19 cellular contexts compared by ENCODE assay signal in genomic region chr11:123375832-123376231, GRCh38. TPM values are rescaled to one million over a fixed set of nuclear protein-coding genes. Genes with fewer than 3 reads are reported as not detected.
DNase-seq lines count a peak whose midpoint lies in the region; ATAC-seq, FAIRE-seq and TF ChIP-seq lines count a peak whose summit lies in the region.
"Had no signal": no experiment of that assay in that cellular context is flagged by ENCODE, and none has a peak within 500 bp of the region (broad histone marks: within the 10 kb centered on the region; RNA-seq: fewer than 3 reads in every experiment).

No MANE protein-coding gene starts in this region.

- H3K36me3 ChIP-seq in heart right ventricle (no peaks in the 10 kb centered on the region), body of pancreas (replicated peaks in 1 of 2; ENCODE audit: insufficient read depth in 1 of 2, low read depth in 2 of 2) (no peaks in the 10 kb centered on the region)
- H3K36me3 ChIP-seq in effector memory CD4-positive, alpha-beta T cell (ENCODE audit: control insufficient read depth, insufficient read depth, low read length): no peaks in the 10 kb centered on the region

- TF ChIP-seq CTCF in D721Med (IDR thresholded peaks at IDR 0.05; ENCODE audit: insufficient read depth, missing control alignments) (no peak), VCaP (conservative IDR thresholded peaks at IDR 0.05) (no peak), heart right ventricle (IDR thresholded peaks at IDR 0.05) (no peak), body of pancreas (IDR thresholded peaks at IDR 0.05) (no peak)

- H3K9me3 ChIP-seq in heart right ventricle: no peaks in the 10 kb centered on the region
- no peaks in the 10 kb centered on the region for H3K9me3 ChIP-seq in body of pancreas
- H3K9me3 ChIP-seq in effector memory CD4-positive, alpha-beta T cell (ENCODE audit: control insufficient read depth, low read length): no peaks in the 10 kb centered on the region

- H3K27me3 ChIP-seq in heart right ventricle: no peaks in the 10 kb centered on the region
- H3K27me3 ChIP-seq in body of pancreas: no peaks in the 10 kb centered on the region
- H3K27me3 ChIP-seq in effector memory CD4-positive, alpha-beta T cell (replicated peaks; ENCODE audit: control insufficient read depth, insufficient read depth, low read length, poor library complexity, severe bottlenecking): no peaks in the 10 kb centered on the region

- DNase-seq in D721Med (ENCODE audit: insufficient read length, low spot score) (no peak), heart right ventricle (peak in 1 of 2 donors; percentile 60), left ventricle myocardium superior (no peak), body of pancreas (no peak), HT-29 (ENCODE audit: low spot score) (no peak), NCI-H187 treated with DMSO at 0.1 percent for 48 hours (lab: John Stamatoyannopoulos, UW) (no peak)
- DNase-seq in effector memory CD4-positive, alpha-beta T cell: no peak
- DNase-seq: C1 segment of cervical spinal cord; Calu3; CD4-positive, alpha-beta memory T cell; COR-L47; DMS153; DND-41; GM23248; H7; HCEC 1CT had no signal

- H3K4me3 ChIP-seq in heart right ventricle (no peak overlapping the region), body of pancreas (no peak overlapping the region)
- no peak overlapping the region for H3K4me3 ChIP-seq in effector memory CD4-positive, alpha-beta T cell (ENCODE audit: insufficient read depth, low read depth, low read length, poor library complexity, severe bottlenecking)
- H3K4me3 ChIP-seq: GM23248 had no signal

- H3K27ac ChIP-seq in VCaP (peak overlapping the region; percentile 3; the same call in 1 of the 2 replicates), heart right ventricle (peak overlapping the region in 8 of 10 donors; percentile 33 to 87 (median 66)), body of pancreas (no peak overlapping the region)
- H3K27ac ChIP-seq in effector memory CD4-positive, alpha-beta T cell (ENCODE audit: insufficient read depth, low read length, poor library complexity, severe bottlenecking): no peak overlapping the region
- H3K27ac ChIP-seq: GM23248 had no signal

- ATAC-seq in heart right ventricle: peak; percentile 52 to 90 (median 82)
- peak; percentile 83 for ATAC-seq in left ventricle myocardium superior
- ATAC-seq in body of pancreas: no peak

- H3K4me1 ChIP-seq in heart right ventricle (peaks cover 0 to 56% (median 28%) of the 10 kb centered on the region in 9 donors), body of pancreas (no peaks in the 10 kb centered on the region)
- no peaks in the 10 kb centered on the region for H3K4me1 ChIP-seq in effector memory CD4-positive, alpha-beta T cell (ENCODE audit: control insufficient read depth, insufficient read depth, low read length, poor library complexity, severe bottlenecking)

- intact Hi-C loops in heart right ventricle (cut with DNase I) (no loop called here), left ventricle myocardium superior (cut with micrococcal nuclease) (no loop called here), body of pancreas (cut with DNase I) (no loop called here)

- peak; percentile 6 for FAIRE-seq in D721Med (lab: Jason Lieb, UNC)
- FAIRE-seq: G401.6, H1 had no signal

- 54 to 69% methylated on average over 3 of the region's 3 CpGs for WGBS in heart right ventricle, 2 donors
- WGBS in body of pancreas, 2 donors: 83 to 84% methylated on average over 3 of the region's 3 CpGs

- no peak for TF ChIP-seq POLR2A in body of pancreas (IDR thresholded peaks at IDR 0.05)

RNA-seq across cellular contexts. Expression of gene GRAMD1B, which starts 54.2 kb away (rescaled TPM):
- total RNA-seq in heart right ventricle (10 to 100 TPM in 9 of 10 donors, 1 to 10 TPM in 1; 8.4 to 41.0 (median 23.3) TPM), left ventricle myocardium superior (12.2 TPM), body of pancreas (1 to 10 TPM in 1 of 2 donors, under 1 TPM in 1; 0.66 to 3.4 TPM)
- 10 to 100 TPM in 1 of 2 donors, 1 to 10 TPM in 1; 7.3 to 16.1 TPM for polyA plus RNA-seq in heart right ventricle
- total RNA-seq in HT-29 (2014; rRNA removed; shearing (Covaris generic)): 83.4 and 92.4 TPM in 2 replicates

Comparison
In these comparisons a context has a peak if more than half of its experiments do, and no peak if none do; other contexts are left out.
1. H3K27ac ChIP-seq: peak in VCaP (single experiment) and heart right ventricle (8 of 10); none in body of pancreas (0 of 4) and effector memory CD4-positive, alpha-beta T cell (single experiment).